In the genomic region with DNA sequence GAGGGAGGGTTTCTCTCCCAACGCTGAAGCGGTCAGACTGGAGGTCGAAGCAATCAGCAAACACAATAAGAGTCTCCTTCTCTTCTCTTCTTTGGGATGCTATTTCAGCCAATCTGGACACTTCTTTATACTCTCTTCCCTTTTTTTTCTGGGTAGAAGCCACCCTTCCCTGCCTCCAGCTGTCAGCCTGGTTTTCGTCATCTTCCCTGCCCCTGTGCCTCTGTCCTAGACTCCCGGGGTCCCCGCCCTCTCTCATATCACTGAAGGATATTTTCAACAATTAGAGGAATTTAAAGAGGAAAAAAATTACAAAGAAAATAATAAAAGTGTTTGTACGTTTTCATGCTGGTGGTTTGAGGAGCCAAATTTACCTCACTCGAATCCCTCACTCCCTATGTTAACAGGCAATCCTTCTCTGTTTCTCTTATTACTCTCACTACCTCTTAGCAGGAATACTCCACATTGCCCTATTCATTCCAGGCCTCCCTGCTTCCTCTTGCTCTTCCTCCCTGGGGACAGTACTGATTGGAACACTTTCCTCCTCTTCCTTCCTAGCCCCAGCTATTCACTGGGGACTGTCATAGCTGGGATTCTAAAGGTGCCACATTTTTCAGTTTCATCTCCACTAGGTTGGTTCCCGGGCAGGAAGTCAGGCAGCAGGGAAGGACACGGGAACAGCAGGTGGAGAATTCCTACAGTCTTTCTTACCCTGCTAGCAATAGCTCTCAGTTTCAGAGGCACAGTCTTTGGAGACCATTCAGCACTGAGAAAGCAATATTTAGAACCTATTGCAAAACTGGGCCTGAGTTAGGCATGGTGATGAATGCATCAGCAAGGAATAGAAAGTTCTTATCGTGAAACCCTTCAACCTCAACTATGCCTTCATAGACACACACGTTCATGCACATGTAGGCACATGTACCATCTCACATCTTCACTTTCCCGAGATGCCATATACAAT, we compare ENCODE assay signal across 22 cellular contexts.
"Had no signal": no experiment of that assay in that cellular context is flagged by ENCODE, and none has a peak within 500 bp of the region (broad histone marks: within the 10 kb centered on the region; RNA-seq: fewer than 3 reads in every experiment).

No MANE protein-coding gene starts in this region.

- H3K36me3 Mint-ChIP-seq: naive thymus-derived CD8-positive, alpha-beta T cell had no signal

- H3K4me1 Mint-ChIP-seq: activated CD4-positive, alpha-beta memory T cell treated with anti-CD3 and anti-CD28 coated beads, Interleukin-2, amount 10 ng/mL, durations not matched to agents 7 days and 5 days; activated CD4-positive, alpha-beta T cell treated with anti-CD3 and anti-CD28 coated beads, Interleukin-2, amount 10 ng/mL, durations not matched to agents 24 days and 14 days; activated naive CD8-positive, alpha-beta T cell treated with anti-CD3 and anti-CD28 coated beads, Interleukin-2, amount 50 U/mL, for 24 hours; central memory CD8-positive, alpha-beta T cell; naive thymus-derived CD8-positive, alpha-beta T cell had no signal

- H3K9me3 Mint-ChIP-seq: activated CD4-positive, alpha-beta memory T cell treated with anti-CD3 and anti-CD28 coated beads, Interleukin-2, amount 10 ng/mL, durations not matched to agents 7 days and 5 days; activated CD4-positive, alpha-beta T cell treated with anti-CD3 and anti-CD28 coated beads, Interleukin-2, amount 10 ng/mL, durations not matched to agents 24 days and 14 days; activated naive CD8-positive, alpha-beta T cell treated with anti-CD3 and anti-CD28 coated beads, Interleukin-2, amount 50 U/mL, for 24 hours; central memory CD8-positive, alpha-beta T cell; type B pancreatic cell had no signal

- DNase-seq: activated CD4-positive, alpha-beta memory T cell treated with anti-CD3 and anti-CD28 coated beads, Interleukin-2, amount 10 ng/mL, durations not matched to agents 7 days and 5 days; activated CD4-positive, alpha-beta T cell treated with anti-CD3 and anti-CD28 coated beads, Interleukin-2, amount 10 ng/mL, durations not matched to agents 24 days and 14 days; activated effector memory CD4-positive, alpha-beta T cell treated with Interleukin-2 at 50 U/mL for 16 hours; activated naive CD4-positive, alpha-beta T cell treated with anti-CD3 and anti-CD28 coated beads, Interleukin-2, amount 50 U/mL, for 16 hours; activated naive CD8-positive, alpha-beta T cell treated with anti-CD3 and anti-CD28 coated beads, Interleukin-2, amount 50 U/mL, for 24 hours; activated T-cell treated with anti-CD3 and anti-CD28 coated beads, Interleukin-2, amount 50 U/mL, for 72 hours; anterior cingulate cortex; brain microvascular endothelial cell; effector memory CD4-positive, alpha-beta T cell; esophagus squamous epithelium; naive thymus-derived CD8-positive, alpha-beta T cell; pancreas; right lobe of liver; stimulated activated CD4-positive, alpha-beta T cell treated with anti-CD3 and anti-CD28 coated beads, Interleukin-4, amount 100 ng/mL, for 1 hour; stimulated activated naive CD4-positive, alpha-beta T cell; testis had no signal

- H3K9me3 ChIP-seq: esophagus squamous epithelium, pancreas, right lobe of liver, testis had no signal

- H3K27me3 Mint-ChIP-seq: activated CD4-positive, alpha-beta memory T cell treated with anti-CD3 and anti-CD28 coated beads, Interleukin-2, amount 10 ng/mL, durations not matched to agents 7 days and 5 days; activated CD4-positive, alpha-beta T cell treated with anti-CD3 and anti-CD28 coated beads, Interleukin-2, amount 10 ng/mL, durations not matched to agents 24 days and 14 days; activated naive CD8-positive, alpha-beta T cell treated with anti-CD3 and anti-CD28 coated beads, Interleukin-2, amount 50 U/mL, for 24 hours; central memory CD8-positive, alpha-beta T cell; type B pancreatic cell had no signal

- H3K4me1 ChIP-seq: pancreas, right lobe of liver, testis had no signal

- H3K36me3 ChIP-seq: right lobe of liver had no signal

- ATAC-seq: activated CD4-positive, CD25-positive, alpha-beta regulatory T cell treated with anti-CD3 and anti-CD28 coated beads, Interleukin-2, amount 50 U/mL, for 24 hours; activated naive CD8-positive, alpha-beta T cell treated with anti-CD3 and anti-CD28 coated beads, Interleukin-2, amount 50 U/mL, for 24 hours; activated T-cell treated with anti-CD3 and anti-CD28 coated beads, Interleukin-2, amount 50 U/mL, for 72 hours; naive thymus-derived CD8-positive, alpha-beta T cell; pancreas; right lobe of liver; SK-N-SH treated with all-trans-retinoic acid at 6 μM for 48 hours had no signal

- H3K27me3 ChIP-seq: brain microvascular endothelial cell, esophagus squamous epithelium, pancreas, right lobe of liver, testis had no signal

- H3K27ac ChIP-seq: brain microvascular endothelial cell, esophagus squamous epithelium, pancreas, right lobe of liver, testis had no signal

- H3K27ac Mint-ChIP-seq: activated CD4-positive, alpha-beta memory T cell treated with anti-CD3 and anti-CD28 coated beads, Interleukin-2, amount 10 ng/mL, durations not matched to agents 7 days and 5 days; activated CD4-positive, alpha-beta T cell treated with anti-CD3 and anti-CD28 coated beads, Interleukin-2, amount 10 ng/mL, durations not matched to agents 24 days and 14 days; activated naive CD8-positive, alpha-beta T cell treated with anti-CD3 and anti-CD28 coated beads, Interleukin-2, amount 50 U/mL, for 24 hours; activated T-cell treated with anti-CD3 and anti-CD28 coated beads, Interleukin-2, amount 50 U/mL, for 72 hours; naive thymus-derived CD8-positive, alpha-beta T cell; type B pancreatic cell had no signal

- H3K4me3 ChIP-seq: esophagus squamous epithelium, lung, pancreas, right lobe of liver, smooth muscle cell, testis had no signal

- H3K4me2 ChIP-seq: smooth muscle cell had no signal

- H3K4me3 Mint-ChIP-seq: activated CD4-positive, alpha-beta memory T cell treated with anti-CD3 and anti-CD28 coated beads, Interleukin-2, amount 10 ng/mL, durations not matched to agents 7 days and 5 days; activated CD4-positive, alpha-beta T cell treated with anti-CD3 and anti-CD28 coated beads, Interleukin-2, amount 10 ng/mL, durations not matched to agents 24 days and 14 days; activated naive CD8-positive, alpha-beta T cell treated with anti-CD3 and anti-CD28 coated beads, Interleukin-2, amount 50 U/mL, for 24 hours; activated T-cell treated with anti-CD3 and anti-CD28 coated beads, Interleukin-2, amount 50 U/mL, for 72 hours; central memory CD8-positive, alpha-beta T cell; naive thymus-derived CD8-positive, alpha-beta T cell; type B pancreatic cell had no signal
